ENCODE assay signal across 14 cellular contexts in the genomic region with DNA sequence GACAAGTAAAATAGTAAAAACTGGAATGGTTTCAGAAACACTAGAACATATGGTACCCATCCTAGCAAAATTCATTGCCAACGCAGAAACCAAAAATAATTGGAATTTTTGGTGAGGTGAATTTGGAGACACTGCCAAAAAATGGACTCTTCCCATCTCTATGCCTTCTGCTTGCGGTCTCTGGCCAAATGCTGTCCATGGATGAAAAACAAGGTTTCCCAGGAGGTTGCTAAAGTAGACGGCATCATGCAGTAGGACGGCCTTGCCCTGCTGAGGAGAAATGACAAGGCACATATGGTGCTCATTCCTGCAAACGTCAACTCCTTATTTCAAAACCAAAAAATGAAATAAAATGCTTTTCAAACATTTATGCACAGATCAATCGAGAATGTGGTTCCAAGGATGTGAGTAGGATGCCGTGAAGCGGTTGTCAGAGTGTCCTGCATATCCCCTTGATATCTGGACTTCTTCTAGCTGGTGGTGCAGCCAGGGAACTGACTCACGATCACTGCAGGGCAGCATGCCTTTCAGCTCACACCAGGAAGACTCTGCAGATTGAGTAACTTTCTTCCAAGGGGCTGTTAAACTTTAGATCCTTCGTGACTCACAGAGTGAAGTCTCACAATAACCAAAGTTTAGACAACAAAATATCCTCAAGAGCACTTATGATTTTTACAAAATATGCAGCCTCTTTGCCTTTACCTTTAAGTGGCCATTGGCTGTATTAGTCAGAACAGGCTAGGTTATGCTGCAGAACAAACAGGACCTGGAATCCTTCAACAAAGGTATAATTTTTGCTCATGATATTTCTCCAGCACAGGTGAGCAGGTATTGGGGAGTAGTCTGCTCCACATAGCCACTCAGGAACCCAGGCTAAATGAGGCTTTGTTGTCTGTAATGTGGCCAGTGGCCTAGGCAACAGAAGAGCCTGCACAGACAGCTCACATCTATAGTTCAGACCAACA.
DNase-seq lines count a peak whose midpoint lies in the region; ATAC-seq, FAIRE-seq and TF ChIP-seq lines count a peak whose summit lies in the region.
"Had no signal": no experiment of that assay in that cellular context is flagged by ENCODE, and none has a peak within 500 bp of the region (broad histone marks: within the 10 kb centered on the region; RNA-seq: fewer than 3 reads in every experiment).

No MANE protein-coding gene starts in this region.

- no peaks in the 10 kb centered on the region for H3K27me3 ChIP-seq in dorsolateral prefrontal cortex
- no peaks in the 10 kb centered on the region for H3K27me3 ChIP-seq in trophoblast cell (ENCODE audit: insufficient read depth, low read length)
- H3K27me3 ChIP-seq in vagina = no peaks in the 10 kb centered on the region
- H3K27me3 ChIP-seq in small intestine (ENCODE audit: control insufficient read depth in 2 of 2, insufficient read depth in 2 of 2, low read length in 2 of 2) = no peaks in the 10 kb centered on the region
- H3K27me3 ChIP-seq: sigmoid colon had no signal

- no CpG with 5 or more reads among the region's 10 CpGs for WGBS in trophoblast cell (ENCODE audit: extremely low coverage, insufficient coverage, insufficient read length)
- WGBS in small intestine, 3 donors = 75 to 93% (median 90%) methylated on average over 10 of the region's 10 CpGs

- H3K18ac ChIP-seq in trophoblast cell (ENCODE audit: low read length) = no peak overlapping the region

- H3K36me3 ChIP-seq in trophoblast cell (ENCODE audit: control insufficient read depth in 1 of 2, insufficient read depth in 2 of 2, low read length in 2 of 2) = no peaks in the 10 kb centered on the region
- H3K36me3 ChIP-seq in vagina = no peaks in the 10 kb centered on the region
- no peaks in the 10 kb centered on the region for H3K36me3 ChIP-seq in small intestine (ENCODE audit: control insufficient read depth in 2 of 2, insufficient read depth in 2 of 2, low read length in 2 of 2)
- H3K36me3 ChIP-seq: sigmoid colon had no signal

- intact Hi-C loops in dorsolateral prefrontal cortex (cut with DNase I) = no loop called here
- intact Hi-C loops in vagina (cut with DNase I) = no loop called here

- H3K79me1 ChIP-seq in trophoblast cell (ENCODE audit: low read length) = no peaks in the 10 kb centered on the region

- H3K79me2 ChIP-seq in trophoblast cell (ENCODE audit: control insufficient read depth, insufficient read depth, low read length, poor library complexity) = no peaks in the 10 kb centered on the region

- H4K12ac ChIP-seq in trophoblast cell (ENCODE audit: low read depth, low read length) = no peak overlapping the region

- H3K4me1 ChIP-seq in trophoblast cell (ENCODE audit: control insufficient read depth in 1 of 2, insufficient read depth in 2 of 2, low read length in 2 of 2) = peaks cover 5 to 9% of the 10 kb centered on the region in 2 experiments
- H3K4me1 ChIP-seq in vagina = peaks cover 16% of the 10 kb centered on the region
- H3K4me1 ChIP-seq in small intestine (ENCODE audit: control insufficient read depth in 2 of 2, insufficient read depth in 1 of 2, low read depth in 1 of 2, low read length in 1 of 2) = no peaks in the 10 kb centered on the region

- in situ Hi-C loops in G401 (cut with HindIII; ENCODE audit: low sequenced_read_pairs) = no loop called here

- H3K14ac ChIP-seq in trophoblast cell (ENCODE audit: low read length) = no peak overlapping the region

- no peak for ATAC-seq in HG02852 (IDR thresholded peaks at IDR 0.05; ENCODE audit: unreplicated experiment)
- ATAC-seq: left lobe of liver had no signal

- no peak overlapping the region for H3K4me2 ChIP-seq in trophoblast cell (ENCODE audit: low read length)
- H3K4me2 ChIP-seq: KMS-11 had no signal

- H2AK5ac ChIP-seq in trophoblast cell (ENCODE audit: low read length) = no peak overlapping the region

- H2BK5ac ChIP-seq in trophoblast cell (ENCODE audit: low read depth, low read length, poor library complexity) = no peak overlapping the region

- no peak overlapping the region for H4K8ac ChIP-seq in trophoblast cell (ENCODE audit: low read depth, low read length)

- no peak overlapping the region for H2BK120ac ChIP-seq in trophoblast cell (ENCODE audit: insufficient read depth, low read length, poor library complexity)

- H3K4ac ChIP-seq in trophoblast cell (ENCODE audit: low read depth, low read length) = no peak overlapping the region

- H3K4me3 ChIP-seq in dorsolateral prefrontal cortex (no peak overlapping the region), trophoblast cell (ENCODE audit: low read depth, low read length) (no peak overlapping the region), vagina (no peak overlapping the region), small intestine (ENCODE audit: low read depth in 1 of 2, low read length in 2 of 2) (no peak overlapping the region)
- H3K4me3 ChIP-seq: sigmoid colon had no signal

- peak; percentile 97 for DNase-seq in G401 (ENCODE audit: low spot score)
- peak; percentile 85 for DNase-seq in RPMI7951 (ENCODE audit: low read depth)
- peak in 5 of 10 donors; percentile 19 to 78 (median 43) for DNase-seq in dorsolateral prefrontal cortex
- DNase-seq in trophoblast cell = peak; percentile 74 to 79
- DNase-seq in GM12892 (ENCODE audit: insufficient read length) = no peak
- DNase-seq in vagina (ENCODE audit: extremely low spot score in 2 of 2) = no peak
- no peak for DNase-seq in small intestine
- DNase-seq: dermis blood vessel endothelial cell, head of caudate nucleus, NCI-H187 treated with DMSO at 0.1 percent for 48 hours, sigmoid colon had no signal

- H4K91ac ChIP-seq in trophoblast cell (ENCODE audit: low read depth, low read length) = no peak overlapping the region

- no peak overlapping the region for H2BK12ac ChIP-seq in trophoblast cell (ENCODE audit: low read length)

- no peak overlapping the region for H3K9ac ChIP-seq in trophoblast cell (ENCODE audit: low read length)
- H3K9ac ChIP-seq: KMS-11 had no signal

- TF ChIP-seq CTCF in dorsolateral prefrontal cortex (IDR thresholded peaks at IDR 0.05 in 54 of 56, conservative IDR thresholded peaks at IDR 0.05 in 2 of 56; ENCODE audit: low read depth in 1 of 56, partially characterized antibody in 56 of 56) (no peak), vagina (IDR thresholded peaks at IDR 0.05) (no peak)

- no peak for FAIRE-seq in GM12892 (lab: Jason Lieb, UNC)
- no peak for FAIRE-seq in small intestine (lab: Jason Lieb, UNC)

- H2AFZ ChIP-seq in trophoblast cell (ENCODE audit: insufficient read depth, low read length, poor library complexity) = no peak overlapping the region

- no peak for TF ChIP-seq POLR2A in GM12892 (IDR thresholded peaks at IDR 0.05; ENCODE audit: low read depth, low read length)
- TF ChIP-seq POLR2A in vagina (IDR thresholded peaks at IDR 0.05) = no peak

- H3K23ac ChIP-seq in trophoblast cell (ENCODE audit: low read length) = no peak overlapping the region

- H3K9me3 ChIP-seq in trophoblast cell (ENCODE audit: insufficient read depth, low read depth, low read length) = no peaks in the 10 kb centered on the region
- H3K9me3 ChIP-seq in vagina = no peaks in the 10 kb centered on the region
- H3K9me3 ChIP-seq in small intestine (ENCODE audit: control insufficient read depth, low read depth) = no peaks in the 10 kb centered on the region
- H3K9me3 ChIP-seq: sigmoid colon had no signal

- H3K27ac ChIP-seq in dorsolateral prefrontal cortex (peak overlapping the region in 33 of 59 donors; percentile 6 to 91 (median 45)), trophoblast cell (ENCODE audit: low read depth, low read length) (no peak overlapping the region), vagina (no peak overlapping the region), small intestine (ENCODE audit: low read depth in 1 of 2, low read length in 1 of 2) (no peak overlapping the region)
- H3K27ac ChIP-seq: KMS-11, sigmoid colon had no signal

Comparison
In these comparisons a context has a peak if more than half of its experiments do, and no peak if none do; other contexts are left out.
1. DNase-seq: peak in G401 (single experiment), RPMI7951 (single experiment) and trophoblast cell (2 of 2); none in GM12892 (single experiment), vagina (0 of 2) and small intestine (single experiment).
2. H3K27ac ChIP-seq: peak in dorsolateral prefrontal cortex (33 of 59); none in trophoblast cell (single experiment), vagina (single experiment) and small intestine (0 of 2).